ENCODE assay signal across 25 cellular contexts in the genomic region with DNA sequence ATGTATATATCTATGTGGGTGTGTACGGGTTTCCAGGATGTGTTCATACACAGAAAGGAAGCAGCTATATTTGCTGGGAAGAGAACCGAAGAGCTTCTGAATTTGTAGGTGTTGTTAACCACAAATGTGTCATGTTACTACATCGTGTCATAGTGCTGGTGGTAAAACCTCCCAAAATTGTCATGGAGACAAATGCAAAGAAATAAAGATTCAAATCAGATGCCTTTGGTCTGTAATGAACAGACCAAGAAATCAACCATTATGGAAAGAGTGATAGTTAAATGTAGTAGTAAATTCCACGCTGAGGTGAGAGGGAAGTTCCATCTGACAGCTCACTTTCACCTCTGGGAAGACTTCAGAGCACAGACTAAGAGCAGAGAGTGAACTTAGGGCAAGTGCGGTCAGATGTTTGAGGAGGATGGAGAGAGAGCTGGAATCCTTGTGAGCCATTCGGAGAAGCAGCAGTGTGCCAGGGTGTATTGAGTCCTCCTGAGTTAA.
DNase-seq lines count a peak whose midpoint lies in the region; ATAC-seq and TF ChIP-seq lines count a peak whose summit lies in the region.
"Had no signal": no experiment of that assay in that cellular context is flagged by ENCODE, and none has a peak within 500 bp of the region (broad histone marks: within the 10 kb centered on the region; RNA-seq: fewer than 3 reads in every experiment).

No MANE protein-coding gene starts in this region.

- dilution Hi-C loops in mammary epithelial cell (cut with HindIII; ENCODE audit: low sequenced_read_pairs) = no loop called here

- POLR2A ChIA-PET in activated CD8-positive, alpha-beta T cell treated with anti-CD3 and anti-CD28 coated beads, Interleukin-2, amount 10 ng/mL, durations not matched to agents 7 days and 5 days (lab: Charles Lee) = no interaction called here

- TF ChIP-seq POLR2A in gastroesophageal sphincter (IDR thresholded peaks at IDR 0.05) = no peak

- H3K27me3 Mint-ChIP-seq in activated CD8-positive, alpha-beta T cell treated with anti-CD3 and anti-CD28 coated beads, Interleukin-2, amount 10 ng/mL, durations not matched to agents 7 days and 5 days (ENCODE audit: low read depth) = peaks cover 8% of the 10 kb centered on the region

- WGBS in mammary epithelial cell (ENCODE audit: low coverage, missing lambda C conversion rate) = 9% methylated on average over 5 of the region's 6 CpGs
- 65 to 78% methylated on average over 6 of the region's 6 CpGs for WGBS in gastroesophageal sphincter (ENCODE audit: low coverage in 1 of 2), 2 donors

- H3K4me1 ChIP-seq in mammary epithelial cell (ENCODE audit: insufficient read depth, low read length) (no peaks in the 10 kb centered on the region), gastroesophageal sphincter (no peaks in the 10 kb centered on the region)
- H3K4me1 ChIP-seq: ascending aorta, pancreas, right atrium auricular region, spleen had no signal

- no peak overlapping the region for H3K27ac Mint-ChIP-seq in activated CD8-positive, alpha-beta T cell treated with anti-CD3 and anti-CD28 coated beads, Interleukin-2, amount 10 ng/mL, durations not matched to agents 7 days and 5 days
- H3K27ac Mint-ChIP-seq: mesothelial cell of epicardium, nephron progenitor cell had no signal

- no peak for TF ChIP-seq EP300 in gastroesophageal sphincter (IDR thresholded peaks at IDR 0.05)

- H3K4me1 Mint-ChIP-seq in activated CD8-positive, alpha-beta T cell treated with anti-CD3 and anti-CD28 coated beads, Interleukin-2, amount 10 ng/mL, durations not matched to agents 7 days and 5 days (ENCODE audit: low read depth) = peaks cover 37% of the 10 kb centered on the region
- H3K4me1 Mint-ChIP-seq: mesothelial cell of epicardium, nephron progenitor cell had no signal

- TF ChIP-seq CTCF in mammary epithelial cell (conservative IDR thresholded peaks at IDR 0.05 in 1 of 2, IDR thresholded peaks at IDR 0.05 in 1 of 2; ENCODE audit: extremely low read depth in 1 of 2, insufficient read depth in 1 of 2, low read depth in 1 of 2, low read length in 2 of 2) = no peak
- no peak for TF ChIP-seq CTCF in gastroesophageal sphincter (IDR thresholded peaks at IDR 0.05)

- H3K27me3 ChIP-seq in mammary epithelial cell (ENCODE audit: insufficient read depth, low read length) (no peaks in the 10 kb centered on the region), gastroesophageal sphincter (peaks cover 10% of the 10 kb centered on the region)
- H3K27me3 ChIP-seq: ascending aorta, pancreas, right atrium auricular region, spleen had no signal

- H3K27ac ChIP-seq in mammary epithelial cell (ENCODE audit: insufficient read depth, low read depth, low read length) (no peak overlapping the region), gastroesophageal sphincter (no peak overlapping the region)
- H3K27ac ChIP-seq: ascending aorta, pancreas, right atrium auricular region, spleen, thoracic aorta had no signal

- no peaks in the 10 kb centered on the region for H3K36me3 Mint-ChIP-seq in activated CD8-positive, alpha-beta T cell treated with anti-CD3 and anti-CD28 coated beads, Interleukin-2, amount 10 ng/mL, durations not matched to agents 7 days and 5 days (ENCODE audit: low read depth)
- H3K36me3 Mint-ChIP-seq: mesothelial cell of epicardium had no signal

- no peak overlapping the region for H2AFZ ChIP-seq in mammary epithelial cell (ENCODE audit: low read depth, low read length)

- no peak overlapping the region for H3K4me3 ChIP-seq in mammary epithelial cell (replicated peaks in 1 of 3; ENCODE audit: insufficient read depth in 1 of 3, low read depth in 2 of 3, low read length in 3 of 3)
- no peak overlapping the region for H3K4me3 ChIP-seq in gastroesophageal sphincter
- H3K4me3 ChIP-seq: ascending aorta, pancreas, right atrium auricular region, spleen, thoracic aorta had no signal

- no TSS peak for BruUV-seq in mammary epithelial cell (replicated peaks; lab: Mats Ljungman, UMichigan)

- H3K9me3 ChIP-seq in mammary epithelial cell (replicated peaks; ENCODE audit: insufficient read depth, low read length) (no peaks in the 10 kb centered on the region), gastroesophageal sphincter (no peaks in the 10 kb centered on the region)
- H3K9me3 ChIP-seq: ascending aorta, pancreas, right atrium auricular region, spleen, thoracic aorta had no signal

- in situ Hi-C loops in mammary epithelial cell (cut with MboI; ENCODE audit: low sequenced_read_pairs in 2 of 2) = no loop called here

- H3K9me3 Mint-ChIP-seq in activated CD8-positive, alpha-beta T cell treated with anti-CD3 and anti-CD28 coated beads, Interleukin-2, amount 10 ng/mL, durations not matched to agents 7 days and 5 days (ENCODE audit: insufficient read depth) = no peaks in the 10 kb centered on the region

- H3K4me3 Mint-ChIP-seq in activated CD8-positive, alpha-beta T cell treated with anti-CD3 and anti-CD28 coated beads, Interleukin-2, amount 10 ng/mL, durations not matched to agents 7 days and 5 days = no peak overlapping the region
- H3K4me3 Mint-ChIP-seq: mesothelial cell of epicardium, nephron progenitor cell had no signal

- H3K79me2 ChIP-seq in mammary epithelial cell (ENCODE audit: insufficient read depth, low read length) = no peaks in the 10 kb centered on the region

- CTCF ChIA-PET in activated CD8-positive, alpha-beta T cell treated with anti-CD3 and anti-CD28 coated beads, Interleukin-2, amount 10 ng/mL, durations not matched to agents 7 days and 5 days (lab: Charles Lee) = interaction anchor here (0.5 to 4.2 kb wide), 11 partner anchors 8 to 39 kb away, joined by 3 to 24 read pairs (median 5); no protein-coding TSS in a partner anchor
- CTCF ChIA-PET in mammary epithelial cell (lab: Charles Lee; ENCODE audit: low non-redundant PET) = no interaction called here

- intact Hi-C loops in mammary epithelial cell (cut with micrococcal nuclease) = no loop called here

- no peak overlapping the region for H3K9ac ChIP-seq in mammary epithelial cell (ENCODE audit: insufficient read depth, low read length)

- H3K36me3 ChIP-seq in mammary epithelial cell (ENCODE audit: insufficient read depth, low read length) = no peaks in the 10 kb centered on the region
- H3K36me3 ChIP-seq in gastroesophageal sphincter = no peaks in the 10 kb centered on the region
- H3K36me3 ChIP-seq: ascending aorta, pancreas, right atrium auricular region, spleen, thoracic aorta had no signal

- H4K20me1 ChIP-seq in mammary epithelial cell (ENCODE audit: insufficient read depth, low read length) = no peaks in the 10 kb centered on the region

- peak; percentile 43 for DNase-seq in stimulated activated CD4-positive, alpha-beta T cell treated with anti-CD3 and anti-CD28 coated beads, Interleukin-4, amount 100 ng/mL, for 24 hours
- no peak for DNase-seq in stimulated activated CD4-positive, alpha-beta T cell treated with anti-CD3 and anti-CD28 coated beads, Interleukin-2, amount 100 ng/mL, for 24 hours
- no peak for DNase-seq in activated CD8-positive, alpha-beta T cell treated with anti-CD3 and anti-CD28 coated beads, Interleukin-2, amount 10 ng/mL, durations not matched to agents 7 days and 5 days
- DNase-seq in central memory CD4-positive, alpha-beta T cell = peak; percentile 49
- DNase-seq in mammary epithelial cell (no peak), Ammon's horn (ENCODE audit: low spot score) (no peak)
- DNase-seq: activated effector memory CD4-positive, alpha-beta T cell treated with Interleukin-2 at 50 U/mL for 16 hours; caudate nucleus; DMS79; KG1; NCI-H1436 treated with DMSO at 0.1 percent for 48 hours; NCI-H510A treated with DMSO at 0.1 percent for 48 hours; nephron progenitor cell; NK-92 treated with Interleukin-12 subunit alpha and Interleukin-12 subunit beta, amount 100 ng/mL, for 24 hours; pancreas; SIG-M5; spleen had no signal

- no peak overlapping the region for H3K4me2 ChIP-seq in mammary epithelial cell (ENCODE audit: insufficient read depth, low read depth, low read length)

- ATAC-seq in activated CD8-positive, alpha-beta T cell treated with anti-CD3 and anti-CD28 coated beads, Interleukin-2, amount 10 ng/mL, durations not matched to agents 7 days and 5 days = peak; percentile 70
- no peak for ATAC-seq in gastroesophageal sphincter
- ATAC-seq: HCT116, left lobe of liver, Panc1, pancreas had no signal

Comparison
In these comparisons a context has a peak if more than half of its experiments do, and no peak if none do; other contexts are left out.
1. DNase-seq: peak in stimulated activated CD4-positive, alpha-beta T cell treated with anti-CD3 and anti-CD28 coated beads, Interleukin-4, amount 100 ng/mL, for 24 hours (single experiment) and central memory CD4-positive, alpha-beta T cell (single experiment); none in stimulated activated CD4-positive, alpha-beta T cell treated with anti-CD3 and anti-CD28 coated beads, Interleukin-2, amount 100 ng/mL, for 24 hours (0 of 2), activated CD8-positive, alpha-beta T cell treated with anti-CD3 and anti-CD28 coated beads, Interleukin-2, amount 10 ng/mL, durations not matched to agents 7 days and 5 days (single experiment), mammary epithelial cell (single experiment) and Ammon's horn (single experiment).